In genomic region chr1:179036844-179037465, GRCh38 we compare ENCODE assay signal across 9 cellular contexts. TPM values are rescaled to one million over a fixed set of nuclear protein-coding genes. Genes with fewer than 3 reads are reported as not detected.
DNase-seq lines count a peak whose midpoint lies in the region; ATAC-seq, FAIRE-seq and TF ChIP-seq lines count a peak whose summit lies in the region.
"Had no signal": no experiment of that assay in that cellular context is flagged by ENCODE, and none has a peak within 500 bp of the region (broad histone marks: within the 10 kb centered on the region; RNA-seq: fewer than 3 reads in every experiment).

No MANE protein-coding gene starts in this region.

- no peak for FAIRE-seq in K562 (lab: Jason Lieb, UNC)

- no peak for DNase-seq in K562 (ENCODE audit: extremely low read depth in 1 of 4, low spot score in 3 of 4)
- no peak for DNase-seq in inferior parietal cortex (ENCODE audit: extremely low spot score)
- no peak for DNase-seq in cerebellum (ENCODE audit: low spot score)
- DNase-seq: NCI-H2081 had no signal

- ATAC-seq in GM19452 (IDR thresholded peaks at IDR 0.05; ENCODE audit: unreplicated experiment) (peak; percentile 52), HG03442 (IDR thresholded peaks at IDR 0.05; ENCODE audit: unreplicated experiment) (peak; percentile 58), K562 (no peak), GM19328 (IDR thresholded peaks at IDR 0.05; ENCODE audit: unreplicated experiment) (no peak), HG03039 (IDR thresholded peaks at IDR 0.05; ENCODE audit: unreplicated experiment) (no peak)

- peak overlapping the region in 6 of 11 experiments; percentile 4 to 49 (median 23); a peak in 10 of 22 replicates for H3K4me2 ChIP-seq in BLaER1 treated with 17β-estradiol and CSF1 and Interleukin-3, amounts not matched to agents 10 nM and 100 nM
- H3K4me2 ChIP-seq in K562 (ENCODE audit: insufficient read depth, low read length): no peak overlapping the region; the same call in 1 of the 2 replicates

- no TSS peak for BruUV-seq in K562 (replicated peaks; lab: Mats Ljungman, UMichigan)

- H3K27ac ChIP-seq in BLaER1 treated with 17β-estradiol and CSF1 and Interleukin-3, amounts not matched to agents 10 nM and 100 nM: no peak overlapping the region
- H3K27ac ChIP-seq in K562 (ENCODE audit: extremely low read depth, low read depth, low read length): no peak overlapping the region

- H3K79me2 ChIP-seq in K562 (ENCODE audit: control insufficient read depth, insufficient read depth, low read length): peaks cover 83% of the 10 kb centered on the region

- TF ChIP-seq EP300 in K562 (IDR thresholded peaks at IDR 0.05; ENCODE audit: low read length): no peak

- CTCF ChIA-PET in K562 (lab: Yijun Ruan, JAX; ENCODE audit: low intra/inter-chr PET ratio): no interaction called here

- WGBS in K562 (ENCODE audit: insufficient coverage, low coverage, missing lambda C conversion rate): 29% methylated on average over 2 of the region's 2 CpGs

- peaks cover 2% of the 10 kb centered on the region for H3K9me1 ChIP-seq in K562 (ENCODE audit: control insufficient read depth, insufficient read depth, low read length)

- H3K27me3 ChIP-seq in BLaER1 treated with 17β-estradiol and CSF1 and Interleukin-3, amounts not matched to agents 10 nM and 100 nM: no peaks in the 10 kb centered on the region
- no peaks in the 10 kb centered on the region for H3K27me3 ChIP-seq in K562 (ENCODE audit: control insufficient read depth in 2 of 2, insufficient read depth in 2 of 2, low read length in 2 of 2)

- peaks cover 14 to 53% (median 34%) of the 10 kb centered on the region in 10 experiments for H3K4me1 ChIP-seq in BLaER1 treated with 17β-estradiol and CSF1 and Interleukin-3, amounts not matched to agents 10 nM and 100 nM
- H3K4me1 ChIP-seq in K562 (replicated peaks in 1 of 2; ENCODE audit: control insufficient read depth in 2 of 2, insufficient read depth in 2 of 2, low read length in 2 of 2): peaks cover 30 to 63% of the 10 kb centered on the region in 2 experiments

- no peak overlapping the region for H3K4me3 ChIP-seq in BLaER1 treated with 17β-estradiol and CSF1 and Interleukin-3, amounts not matched to agents 10 nM and 100 nM
- no peak overlapping the region for H3K4me3 ChIP-seq in K562

- TF ChIP-seq CTCF in K562 (IDR thresholded peaks at IDR 0.05 in 2 of 3, conservative IDR thresholded peaks at IDR 0.05 in 1 of 3; ENCODE audit: insufficient read depth in 2 of 3, low read depth in 1 of 3, low read length in 3 of 3): no peak; a peak in 1 of 6 replicates

- peaks cover under 1 to 18% (median 8%) of the 10 kb centered on the region in 11 experiments; a peak in 18 of 22 replicates for H3K36me3 ChIP-seq in BLaER1 treated with 17β-estradiol and CSF1 and Interleukin-3, amounts not matched to agents 10 nM and 100 nM
- no peaks in the 10 kb centered on the region; the same call in 1 of the 3 replicates for H3K36me3 ChIP-seq in K562 (ENCODE audit: control insufficient read depth, insufficient read depth, low read length)

- peaks cover 5 to 31% (median 27%) of the 10 kb centered on the region in 11 experiments for H3K9me3 ChIP-seq in BLaER1 treated with 17β-estradiol and CSF1 and Interleukin-3, amounts not matched to agents 10 nM and 100 nM (replicated peaks in 1 of 11)
- no peaks in the 10 kb centered on the region for H3K9me3 ChIP-seq in K562 (replicated peaks; ENCODE audit: control insufficient read depth, insufficient read depth, low read depth, low read length)

- H2AFZ ChIP-seq in K562 (ENCODE audit: low read depth, low read length): no peak overlapping the region

- intact Hi-C loops in K562 (cut with micrococcal nuclease): no loop called here

- H3K9ac ChIP-seq in BLaER1 treated with 17β-estradiol and CSF1 and Interleukin-3, amounts not matched to agents 10 nM and 100 nM: no peak overlapping the region
- H3K9ac ChIP-seq in K562 (ENCODE audit: insufficient read depth in 1 of 2, low read depth in 2 of 2, low read length in 2 of 2): no peak overlapping the region

- no peak for TF ChIP-seq RAD21 in K562 (CRISPR knock-in tag; conservative IDR thresholded peaks at IDR 0.05 in 1 of 2, IDR thresholded peaks at IDR 0.05 in 1 of 2)

- peaks cover 13 to 75% (median 51%) of the 10 kb centered on the region in 11 experiments; a peak in 20 of 22 replicates for H4K20me1 ChIP-seq in BLaER1 treated with 17β-estradiol and CSF1 and Interleukin-3, amounts not matched to agents 10 nM and 100 nM
- peaks cover 13% of the 10 kb centered on the region for H4K20me1 ChIP-seq in K562 (replicated peaks; ENCODE audit: control insufficient read depth, insufficient read depth, low read length)

- in situ Hi-C loops in K562 (cut with MboI): no loop called here

- POLR2A ChIA-PET in K562 (lab: Yijun Ruan, JAX): interaction anchor here (0.5 to 3.6 kb wide), 3 partner anchors 9 to 32 kb away, joined by 3 to 29 read pairs (median 4); no protein-coding TSS in a partner anchor

- TF ChIP-seq POLR2A in K562 (conservative IDR thresholded peaks at IDR 0.05): no peak

TF ChIP-seq in K562, 482 proteins besides CTCF, POLR2A, EP300 and RAD21 (continues in another document):
- TF ChIP-seq, protein P1, sequence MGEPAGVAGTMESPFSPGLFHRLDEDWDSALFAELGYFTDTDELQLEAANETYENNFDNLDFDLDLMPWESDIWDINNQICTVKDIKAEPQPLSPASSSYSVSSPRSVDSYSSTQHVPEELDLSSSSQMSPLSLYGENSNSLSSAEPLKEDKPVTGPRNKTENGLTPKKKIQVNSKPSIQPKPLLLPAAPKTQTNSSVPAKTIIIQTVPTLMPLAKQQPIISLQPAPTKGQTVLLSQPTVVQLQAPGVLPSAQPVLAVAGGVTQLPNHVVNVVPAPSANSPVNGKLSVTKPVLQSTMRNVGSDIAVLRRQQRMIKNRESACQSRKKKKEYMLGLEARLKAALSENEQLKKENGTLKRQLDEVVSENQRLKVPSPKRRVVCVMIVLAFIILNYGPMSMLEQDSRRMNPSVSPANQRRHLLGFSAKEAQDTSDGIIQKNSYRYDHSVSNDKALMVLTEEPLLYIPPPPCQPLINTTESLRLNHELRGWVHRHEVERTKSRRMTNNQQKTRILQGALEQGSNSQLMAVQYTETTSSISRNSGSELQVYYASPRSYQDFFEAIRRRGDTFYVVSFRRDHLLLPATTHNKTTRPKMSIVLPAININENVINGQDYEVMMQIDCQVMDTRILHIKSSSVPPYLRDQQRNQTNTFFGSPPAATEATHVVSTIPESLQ (CRISPR knock-in tag; IDR thresholded peaks at IDR 0.05): no peak
- TF ChIP-seq JUND (IDR thresholded peaks at IDR 0.05; ENCODE audit: borderline replicate concordance, low read depth, low read length) (no peak), JUND (tag; IDR thresholded peaks at IDR 0.05; ENCODE audit: borderline replicate concordance, low read depth, low read length) (0 out of 3 replicates have a peak, but pooled peaks have one; percentile 10)
- TF ChIP-seq, protein P2, sequence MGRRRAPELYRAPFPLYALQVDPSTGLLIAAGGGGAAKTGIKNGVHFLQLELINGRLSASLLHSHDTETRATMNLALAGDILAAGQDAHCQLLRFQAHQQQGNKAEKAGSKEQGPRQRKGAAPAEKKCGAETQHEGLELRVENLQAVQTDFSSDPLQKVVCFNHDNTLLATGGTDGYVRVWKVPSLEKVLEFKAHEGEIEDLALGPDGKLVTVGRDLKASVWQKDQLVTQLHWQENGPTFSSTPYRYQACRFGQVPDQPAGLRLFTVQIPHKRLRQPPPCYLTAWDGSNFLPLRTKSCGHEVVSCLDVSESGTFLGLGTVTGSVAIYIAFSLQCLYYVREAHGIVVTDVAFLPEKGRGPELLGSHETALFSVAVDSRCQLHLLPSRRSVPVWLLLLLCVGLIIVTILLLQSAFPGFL (CRISPR knock-in tag; IDR thresholded peaks at IDR 0.05): no peak

RNA-seq across cellular contexts. Expression of gene FAM20B, which starts 11.3 kb away (rescaled TPM):
- total RNA-seq in K562 (2011; cell fraction: chromatin; rRNA removed; ENCODE audit: low replicate concordance): 56.4 and 57.9 TPM in 2 replicates
- total RNA-seq in K562 (2011; cell fraction: nucleolus; rRNA removed): 30.9 and 35.8 TPM in 2 replicates
- total RNA-seq in K562 (2011; cell fraction: nucleoplasm; rRNA removed): 54.3 and 85.3 TPM in 2 replicates
- total RNA-seq in K562 (2014; rRNA removed): 28.9 and 32.8 TPM in 2 replicates
- 63.8 and 70.0 TPM in 2 replicates for total RNA-seq in K562 (2014; rRNA removed; fragmentation: Illumina TruSeq; extraction: Trizol)
- total RNA-seq in K562 (2015; rRNA removed; fragmentation: Illumina TruSeq; extraction: Trizol): 51.2 and 56.6 TPM in 2 replicates
- total RNA-seq in K562 (2021): 61.3 and 67.5 TPM in 2 replicates
- 45.5 and 47.7 TPM in 2 replicates for polyA plus RNA-seq in K562 (2011; rRNA removed)
- 16.7 and 30.0 TPM in 2 replicates for polyA plus RNA-seq in K562 (2011; cell fraction: cytosol; rRNA removed)
- polyA plus RNA-seq in K562 (2011; cell fraction: nucleus; rRNA removed): 16.0 and 22.1 TPM in 2 replicates
- polyA plus RNA-seq in K562 (2012): 24.4 and 27.6 TPM in 2 replicates
- polyA plus RNA-seq in K562 (2014; fragmentation: Illumina TruSeq; extraction: Trizol): 37.7 and 42.9 TPM in 2 replicates
- polyA plus RNA-seq in K562 (2014; fragmentation: Nextera tagmentation; extraction: Ambion mirVana): 10 to 100 TPM in 1 of 2 experiments, 1 to 10 TPM in 1; 7.2 to 10.7 TPM
- polyA plus RNA-seq in K562 (2014; rRNA removed): 25.5 and 29.2 TPM in 2 replicates
- polyA minus RNA-seq in K562 (2011; rRNA and poly(A)+ RNA removed): 106 and 108 TPM in 2 replicates
- 36.5 and 48.0 TPM in 2 replicates for polyA minus RNA-seq in K562 (2011; cell fraction: cytosol; rRNA and poly(A)+ RNA removed)
- polyA minus RNA-seq in K562 (2011; cell fraction: nucleus; rRNA and poly(A)+ RNA removed): 9.8 and 19.0 TPM in 2 replicates
- total RNA-seq in cerebellum: 34.8 TPM

RNA-seq across cellular contexts. Expression of gene TOR3A, which starts 44.9 kb away (rescaled TPM):
- 35.1 and 99.5 TPM in 2 replicates for total RNA-seq in K562 (2011; cell fraction: chromatin; rRNA removed; ENCODE audit: low replicate concordance)
- 118 and 119 TPM in 2 replicates for total RNA-seq in K562 (2011; cell fraction: nucleolus; rRNA removed)
- total RNA-seq in K562 (2011; cell fraction: nucleoplasm; rRNA removed): 78.9 and 84.8 TPM in 2 replicates
- total RNA-seq in K562 (2014; rRNA removed) (85.5 and 99.4 TPM in 2 replicates), K562 (2014; rRNA removed; fragmentation: Illumina TruSeq; extraction: Trizol) (30.7 and 33.8 TPM in 2 replicates), K562 (2015; rRNA removed; fragmentation: Illumina TruSeq; extraction: Trizol) (38.9 and 39.7 TPM in 2 replicates), K562 (2021) (56.4 and 57.5 TPM in 2 replicates), cerebellum (13.2 TPM)
- polyA plus RNA-seq in K562 (2011; rRNA removed) (35.9 and 39.0 TPM in 2 replicates), K562 (2014; fragmentation: Illumina TruSeq; extraction: Trizol) (52.4 and 53.1 TPM in 2 replicates), K562 (2014; fragmentation: Nextera tagmentation; extraction: Ambion mirVana) (10 to 100 TPM in 1 of 2 experiments, 1 to 10 TPM in 1; 7.9 to 13.0 TPM), K562 (2014; rRNA removed) (94.5 and 94.7 TPM in 2 replicates)
- polyA plus RNA-seq in K562 (2011; cell fraction: cytosol; rRNA removed): 46.7 and 101 TPM in 2 replicates
- 32.1 and 53.1 TPM in 2 replicates for polyA plus RNA-seq in K562 (2011; cell fraction: nucleus; rRNA removed)
- polyA plus RNA-seq in K562 (2012): 40.2 and 44.0 TPM in 2 replicates
- 39.1 and 54.9 TPM in 2 replicates for polyA minus RNA-seq in K562 (2011; rRNA and poly(A)+ RNA removed)
- 30.2 and 38.8 TPM in 2 replicates for polyA minus RNA-seq in K562 (2011; cell fraction: cytosol; rRNA and poly(A)+ RNA removed)
- 23.4 and 26.4 TPM in 2 replicates for polyA minus RNA-seq in K562 (2011; cell fraction: nucleus; rRNA and poly(A)+ RNA removed)

Comparison
In these comparisons a context has a peak if more than half of its experiments do, and no peak if none do; other contexts are left out.
1. ATAC-seq: peak in GM19452 (single experiment) and HG03442 (single experiment); none in K562 (single experiment), GM19328 (single experiment) and HG03039 (single experiment).